ENCODE assay signal across 2 cellular contexts in genomic region chr22:50338860-50339462, GRCh38.
A peak's percentile ranks its signal among the peaks of the same experiment; 100 is the strongest.
TF ChIP-seq lines count a peak whose summit lies in the region.

No MANE protein-coding gene starts in this region.

TF ChIP-seq in HepG2, 621 proteins besides CTCF, POLR2A, EP300 and RAD21:
- TF ChIP-seq ZNF646 (CRISPR knock-in tag; IDR thresholded peaks at IDR 0.05) (peak; percentile 82), HNRNPL (IDR thresholded peaks at IDR 0.05; ENCODE audit: low read depth, low read length) (0 out of 2 replicates have a peak, but pooled peaks have one; percentile 18), ZNF383 (CRISPR knock-in tag; IDR thresholded peaks at IDR 0.05; ENCODE audit: borderline replicate concordance) (no peak), ZNF251 (CRISPR knock-in tag; IDR thresholded peaks at IDR 0.05) (no peak)

TF ChIP-seq in endothelial cell of umbilical vein, 7 proteins besides CTCF, POLR2A, EP300 and RAD21:
- TF ChIP-seq GATA2 (IDR thresholded peaks at IDR 0.05; ENCODE audit: insufficient read depth, insufficient read length, low read depth, low read length) (no peak), JUN (IDR thresholded peaks at IDR 0.05; ENCODE audit: borderline replicate concordance, insufficient read depth, insufficient read length, low read depth) (no peak), MYC (IDR thresholded peaks at IDR 0.05; ENCODE audit: low read depth, low read length) (no peak), MAX (IDR thresholded peaks at IDR 0.05; ENCODE audit: insufficient read depth, insufficient read length) (no peak), POLR2AphosphoS5 (IDR thresholded peaks at IDR 0.05; ENCODE audit: insufficient read depth, low read depth, low read length) (no peak), EZH2 (IDR thresholded peaks at IDR 0.05; ENCODE audit: borderline replicate concordance, low read depth, low read length, severe bottlenecking) (no peak), FOS (IDR thresholded peaks at IDR 0.05; ENCODE audit: borderline replicate concordance, insufficient read depth, low read length) (no peak)
